Comparison of ENCODE assay signal across 19 cellular contexts in genomic region chr10:102578782-102579181, GRCh38.
DNase-seq lines count a peak whose midpoint lies in the region; ATAC-seq and TF ChIP-seq lines count a peak whose summit lies in the region.
"Had no signal": no experiment of that assay in that cellular context is flagged by ENCODE, and none has a peak within 500 bp of the region (broad histone marks: within the 10 kb centered on the region; RNA-seq: fewer than 3 reads in every experiment).

No MANE protein-coding gene starts in this region.

- H3K36me3 Mint-ChIP-seq in activated naive CD8-positive, alpha-beta T cell, result no peaks in the 10 kb centered on the region
- no peaks in the 10 kb centered on the region for H3K36me3 Mint-ChIP-seq in activated naive CD8-positive, alpha-beta T cell treated with anti-CD3 and anti-CD28 coated beads for 36 hours
- no peaks in the 10 kb centered on the region; a peak in 1 of 7 replicates for H3K36me3 Mint-ChIP-seq in H9 (ENCODE audit: insufficient read depth in 1 of 3, low read depth in 3 of 3)
- H3K36me3 Mint-ChIP-seq: activated CD4-positive, alpha-beta memory T cell treated with anti-CD3 and anti-CD28 coated beads for 36 hours; activated naive CD8-positive, alpha-beta T cell treated with anti-CD3 and anti-CD28 coated beads, Interleukin-2, amount 10 ng/mL, durations not matched to agents 7 days and 5 days had no signal

- no peak overlapping the region for H3K14ac ChIP-seq in H9 (ENCODE audit: insufficient read depth, low read length)

- 68 to 69% methylated on average over 1 of the region's 1 CpG for WGBS in testis, 2 donors
- WGBS in H9 (ENCODE audit: extremely low coverage, insufficient read length, low lambda C conversion rate), result no CpG with 5 or more reads among the region's 1 CpG

- no peaks in the 10 kb centered on the region for H3K9me3 Mint-ChIP-seq in activated naive CD8-positive, alpha-beta T cell (ENCODE audit: low read depth)
- H3K9me3 Mint-ChIP-seq in activated naive CD8-positive, alpha-beta T cell treated with anti-CD3 and anti-CD28 coated beads for 36 hours, result no peaks in the 10 kb centered on the region
- H3K9me3 Mint-ChIP-seq in H9, result no peaks in the 10 kb centered on the region
- H3K9me3 Mint-ChIP-seq: activated CD4-positive, alpha-beta memory T cell treated with anti-CD3 and anti-CD28 coated beads for 36 hours; activated naive CD8-positive, alpha-beta T cell treated with anti-CD3 and anti-CD28 coated beads, Interleukin-2, amount 10 ng/mL, durations not matched to agents 7 days and 5 days had no signal

- no peak overlapping the region for H4K5ac ChIP-seq in H9 (ENCODE audit: insufficient read length, low read depth, low read length)

- H2AFZ ChIP-seq in H9 (ENCODE audit: low read length), result no peak overlapping the region

- H3K23me2 ChIP-seq in H9 (ENCODE audit: insufficient read length, low read depth, low read length, poor library complexity, severe bottlenecking), result no peaks in the 10 kb centered on the region

- H3K4me1 ChIP-seq in testis (peaks cover 47% of the 10 kb centered on the region), H9 (ENCODE audit: insufficient read depth, low read length) (no peaks in the 10 kb centered on the region)
- H3K4me1 ChIP-seq: body of pancreas had no signal

- no peaks in the 10 kb centered on the region for H4K20me1 ChIP-seq in H9 (ENCODE audit: control insufficient read depth, insufficient read depth, insufficient read length)

- H3K79me1 ChIP-seq in H9 (ENCODE audit: insufficient read depth, low read depth, low read length, poor library complexity, severe bottlenecking), result no peaks in the 10 kb centered on the region

- H2BK5ac ChIP-seq in H9 (ENCODE audit: insufficient read length, low read length), result no peak overlapping the region

- H3T11ph ChIP-seq in H9 (ENCODE audit: low read length), result no peak overlapping the region

- H3K36me3 ChIP-seq in testis (ENCODE audit: low read depth, missing control alignments), result no peaks in the 10 kb centered on the region
- H3K36me3 ChIP-seq: neutrophil had no signal

- H3K18ac ChIP-seq in H9 (ENCODE audit: insufficient read length, low read depth, low read length), result no peak overlapping the region

- no peak overlapping the region for H4K8ac ChIP-seq in H9 (replicated peaks; ENCODE audit: insufficient read length, low read depth, low read length)

- H3K23ac ChIP-seq in H9 (ENCODE audit: insufficient read length, low read depth, low read length), result no peak overlapping the region

- no peak overlapping the region for H3K4ac ChIP-seq in H9 (ENCODE audit: low read depth, low read length)

- H3K56ac ChIP-seq in H9 (ENCODE audit: insufficient read length, low read depth, low read length), result no peak overlapping the region

- H2BK15ac ChIP-seq in H9 (ENCODE audit: low read depth, low read length), result no peak overlapping the region

- no peaks in the 10 kb centered on the region for H3K79me2 ChIP-seq in H9 (ENCODE audit: insufficient read depth, low read length)

- peaks cover 5% of the 10 kb centered on the region for H3K4me1 Mint-ChIP-seq in activated naive CD8-positive, alpha-beta T cell (ENCODE audit: low read depth)
- H3K4me1 Mint-ChIP-seq in activated naive CD8-positive, alpha-beta T cell treated with anti-CD3 and anti-CD28 coated beads for 36 hours, result peaks cover 18% of the 10 kb centered on the region
- peaks cover 15 to 39% of the 10 kb centered on the region in 2 experiments for H3K4me1 Mint-ChIP-seq in H9

- H4K91ac ChIP-seq in H9 (ENCODE audit: insufficient read length, low read depth, low read length), result no peak overlapping the region

- H3K4me3 Mint-ChIP-seq in activated naive CD8-positive, alpha-beta T cell, result no peak overlapping the region
- H3K4me3 Mint-ChIP-seq in activated naive CD8-positive, alpha-beta T cell treated with anti-CD3 and anti-CD28 coated beads for 36 hours, result no peak overlapping the region
- no peak overlapping the region; a peak in 1 of 5 replicates for H3K4me3 Mint-ChIP-seq in H9
- H3K4me3 Mint-ChIP-seq: activated CD4-positive, alpha-beta memory T cell treated with anti-CD3 and anti-CD28 coated beads for 36 hours; activated naive CD8-positive, alpha-beta T cell treated with anti-CD3 and anti-CD28 coated beads, Interleukin-2, amount 10 ng/mL, durations not matched to agents 7 days and 5 days had no signal

- peak overlapping the region; percentile 18 for H3K27ac ChIP-seq in layer of hippocampus (ENCODE audit: low read depth, low read length)
- H3K27ac ChIP-seq in testis, result peak overlapping the region; percentile 37 to 73
- no peak overlapping the region for H3K27ac ChIP-seq in H9 (ENCODE audit: insufficient read length, low read depth, low read length)
- H3K27ac ChIP-seq: body of pancreas, neutrophil had no signal

- H3K27ac Mint-ChIP-seq in activated naive CD8-positive, alpha-beta T cell, result peak overlapping the region; percentile 10
- no peak overlapping the region for H3K27ac Mint-ChIP-seq in activated naive CD8-positive, alpha-beta T cell treated with anti-CD3 and anti-CD28 coated beads for 36 hours
- H3K27ac Mint-ChIP-seq in H9, result no peak overlapping the region; a peak in 1 of 7 replicates
- H3K27ac Mint-ChIP-seq: activated CD4-positive, alpha-beta memory T cell treated with anti-CD3 and anti-CD28 coated beads for 36 hours; activated naive CD8-positive, alpha-beta T cell treated with anti-CD3 and anti-CD28 coated beads, Interleukin-2, amount 10 ng/mL, durations not matched to agents 7 days and 5 days had no signal

- no peak for DNase-seq in activated naive CD8-positive, alpha-beta T cell treated with anti-CD3 and anti-CD28 coated beads for 36 hours
- DNase-seq in NCI-H82 (lab: John Stamatoyannopoulos, UW), result peak; percentile 73
- DNase-seq in testis, result no peak
- DNase-seq in H9, result no peak
- DNase-seq in NCI-H2081 (lab: John Stamatoyannopoulos, UW), result no peak
- DNase-seq: activated CD4-positive, alpha-beta memory T cell treated with anti-CD3 and anti-CD28 coated beads for 36 hours; activated naive CD8-positive, alpha-beta T cell treated with anti-CD3 and anti-CD28 coated beads, Interleukin-2, amount 10 ng/mL, durations not matched to agents 7 days and 5 days; activated T-cell treated with anti-CD3 and anti-CD28 coated beads for 4 hours; body of pancreas; Kasumi-1; kidney glomerular epithelial cell; NCI-H1105; NCI-H526 treated with DMSO at 0.1 percent for 48 hours; SHP77 treated with DMSO at 0.1 percent for 48 hours; T-helper 2 cell had no signal

- H2AK5ac ChIP-seq in H9 (ENCODE audit: insufficient read length, low read length), result no peak overlapping the region

- no peak for TF ChIP-seq POLR2A in testis (IDR thresholded peaks at IDR 0.05)

- H3K27me3 ChIP-seq in layer of hippocampus (ENCODE audit: control insufficient read depth, insufficient read depth, low read length) (no peaks in the 10 kb centered on the region), testis (no peaks in the 10 kb centered on the region), H9 (ENCODE audit: insufficient read depth, low read length) (no peaks in the 10 kb centered on the region)
- H3K27me3 ChIP-seq: body of pancreas, neutrophil had no signal

- H2BK12ac ChIP-seq in H9 (ENCODE audit: insufficient read length, low read depth, low read length), result no peak overlapping the region

- no peak overlapping the region for H3K9ac ChIP-seq in H9 (ENCODE audit: extremely low read depth, insufficient read length, low read length)

- no peaks in the 10 kb centered on the region for H3K27me3 Mint-ChIP-seq in activated naive CD8-positive, alpha-beta T cell
- no peaks in the 10 kb centered on the region for H3K27me3 Mint-ChIP-seq in activated naive CD8-positive, alpha-beta T cell treated with anti-CD3 and anti-CD28 coated beads for 36 hours
- peaks cover 29% of the 10 kb centered on the region for H3K27me3 Mint-ChIP-seq in H9 (ENCODE audit: low read depth)
- H3K27me3 Mint-ChIP-seq: activated CD4-positive, alpha-beta memory T cell treated with anti-CD3 and anti-CD28 coated beads for 36 hours; activated naive CD8-positive, alpha-beta T cell treated with anti-CD3 and anti-CD28 coated beads, Interleukin-2, amount 10 ng/mL, durations not matched to agents 7 days and 5 days had no signal

- ATAC-seq in GM19351 (IDR thresholded peaks at IDR 0.05; ENCODE audit: unreplicated experiment), result no peak
- ATAC-seq: body of pancreas had no signal

- H2BK20ac ChIP-seq in H9 (ENCODE audit: low read depth, low read length, poor library complexity, severe bottlenecking), result no peak overlapping the region

- H2BK120ac ChIP-seq in H9 (ENCODE audit: low read depth, low read length, poor library complexity, severe bottlenecking), result no peak overlapping the region

- no peak for TF ChIP-seq CTCF in testis (IDR thresholded peaks at IDR 0.05)
- TF ChIP-seq CTCF in H9 (conservative IDR thresholded peaks at IDR 0.05), result no peak

- H3K4me2 ChIP-seq in H9 (ENCODE audit: insufficient read depth, insufficient read length, low read length), result no peak overlapping the region

- no peaks in the 10 kb centered on the region for H3K9me3 ChIP-seq in testis
- no peaks in the 10 kb centered on the region for H3K9me3 ChIP-seq in H9 (ENCODE audit: control insufficient read depth, low read depth, low read length)
- H3K9me3 ChIP-seq: body of pancreas, neutrophil had no signal

- intact Hi-C loops in testis (cut with DNase I; ENCODE audit: low total_unique reads), result no loop called here

- no peak overlapping the region for H3K4me3 ChIP-seq in testis
- H3K4me3 ChIP-seq: body of pancreas had no signal
